2 cellular contexts compared by ENCODE assay signal in the genomic region with DNA sequence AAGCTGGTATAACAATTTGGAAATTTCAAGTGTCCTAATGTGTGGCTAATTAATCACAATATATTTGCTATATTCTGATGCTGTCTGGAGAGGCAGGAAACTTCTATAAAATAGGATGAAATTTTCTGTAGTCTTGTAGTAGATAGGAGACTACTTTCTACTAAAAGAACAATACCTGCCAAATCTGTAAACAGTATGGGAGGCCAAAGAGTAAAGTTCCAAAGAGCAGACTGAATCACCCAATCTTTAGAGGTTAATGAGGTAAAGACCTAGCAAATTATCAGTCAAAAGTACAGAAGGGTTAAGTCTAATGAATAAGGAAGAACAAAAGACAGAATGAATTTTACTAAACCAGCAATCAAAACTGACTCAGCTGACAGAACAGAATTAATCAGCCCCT.
TF ChIP-seq lines count a peak whose summit lies in the region.

No MANE protein-coding gene starts in this region.

TF ChIP-seq in liver, 16 proteins besides CTCF, POLR2A, EP300 and RAD21:
- TF ChIP-seq RXRA (IDR thresholded peaks at IDR 0.05) (peak in 1 of 2 donors; percentile 27), SP1 (IDR thresholded peaks at IDR 0.05) (no peak), HNF4A (conservative IDR thresholded peaks at IDR 0.05) (peak; percentile 70 to 73)

TF ChIP-seq in HepG2, 621 proteins besides CTCF, POLR2A, EP300 and RAD21:
- TF ChIP-seq ZNF619 (CRISPR knock-in tag; IDR thresholded peaks at IDR 0.05) (no peak), MXI1 (IDR thresholded peaks at IDR 0.05; ENCODE audit: borderline replicate concordance, low read depth, low read length) (no peak), ZNF572 (CRISPR knock-in tag; IDR thresholded peaks at IDR 0.05) (no peak), ZNF543 (CRISPR knock-in tag; IDR thresholded peaks at IDR 0.05) (no peak), ZNF224 (CRISPR knock-in tag; IDR thresholded peaks at IDR 0.05) (no peak), ZNF432 (CRISPR knock-in tag; IDR thresholded peaks at IDR 0.05; ENCODE audit: borderline replicate concordance) (no peak), HNRNPUL1 (IDR thresholded peaks at IDR 0.05; ENCODE audit: low read depth, low read length) (no peak), NFYC (CRISPR knock-in tag; IDR thresholded peaks at IDR 0.05) (no peak), SMAD9 (CRISPR knock-in tag; IDR thresholded peaks at IDR 0.05) (no peak), RBAK (CRISPR knock-in tag; IDR thresholded peaks at IDR 0.05) (no peak), ZNF570 (CRISPR knock-in tag; IDR thresholded peaks at IDR 0.05; ENCODE audit: borderline replicate concordance) (no peak), HOXA3 (CRISPR knock-in tag; IDR thresholded peaks at IDR 0.05) (no peak), NCOA5 (CRISPR knock-in tag; IDR thresholded peaks at IDR 0.05) (no peak), ZNF263 (CRISPR knock-in tag; IDR thresholded peaks at IDR 0.05) (no peak), ZNF567 (CRISPR knock-in tag; IDR thresholded peaks at IDR 0.05; ENCODE audit: borderline replicate concordance) (no peak), KDM4B (CRISPR knock-in tag; IDR thresholded peaks at IDR 0.05) (no peak), ZNF557 (CRISPR knock-in tag; IDR thresholded peaks at IDR 0.05) (no peak), ATF1 (CRISPR knock-in tag; IDR thresholded peaks at IDR 0.05) (no peak)
- TF ChIP-seq, protein P1, sequence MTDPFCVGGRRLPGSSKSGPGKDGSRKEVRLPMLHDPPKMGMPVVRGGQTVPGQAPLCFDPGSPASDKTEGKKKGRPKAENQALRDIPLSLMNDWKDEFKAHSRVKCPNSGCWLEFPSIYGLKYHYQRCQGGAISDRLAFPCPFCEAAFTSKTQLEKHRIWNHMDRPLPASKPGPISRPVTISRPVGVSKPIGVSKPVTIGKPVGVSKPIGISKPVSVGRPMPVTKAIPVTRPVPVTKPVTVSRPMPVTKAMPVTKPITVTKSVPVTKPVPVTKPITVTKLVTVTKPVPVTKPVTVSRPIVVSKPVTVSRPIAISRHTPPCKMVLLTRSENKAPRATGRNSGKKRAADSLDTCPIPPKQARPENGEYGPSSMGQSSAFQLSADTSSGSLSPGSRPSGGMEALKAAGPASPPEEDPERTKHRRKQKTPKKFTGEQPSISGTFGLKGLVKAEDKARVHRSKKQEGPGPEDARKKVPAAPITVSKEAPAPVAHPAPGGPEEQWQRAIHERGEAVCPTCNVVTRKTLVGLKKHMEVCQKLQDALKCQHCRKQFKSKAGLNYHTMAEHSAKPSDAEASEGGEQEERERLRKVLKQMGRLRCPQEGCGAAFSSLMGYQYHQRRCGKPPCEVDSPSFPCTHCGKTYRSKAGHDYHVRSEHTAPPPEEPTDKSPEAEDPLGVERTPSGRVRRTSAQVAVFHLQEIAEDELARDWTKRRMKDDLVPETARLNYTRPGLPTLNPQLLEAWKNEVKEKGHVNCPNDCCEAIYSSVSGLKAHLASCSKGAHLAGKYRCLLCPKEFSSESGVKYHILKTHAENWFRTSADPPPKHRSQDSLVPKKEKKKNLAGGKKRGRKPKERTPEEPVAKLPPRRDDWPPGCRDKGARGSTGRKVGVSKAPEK (CRISPR knock-in tag; IDR thresholded peaks at IDR 0.05; ENCODE audit: borderline replicate concordance) = no peak
- TF ChIP-seq, protein P2, sequence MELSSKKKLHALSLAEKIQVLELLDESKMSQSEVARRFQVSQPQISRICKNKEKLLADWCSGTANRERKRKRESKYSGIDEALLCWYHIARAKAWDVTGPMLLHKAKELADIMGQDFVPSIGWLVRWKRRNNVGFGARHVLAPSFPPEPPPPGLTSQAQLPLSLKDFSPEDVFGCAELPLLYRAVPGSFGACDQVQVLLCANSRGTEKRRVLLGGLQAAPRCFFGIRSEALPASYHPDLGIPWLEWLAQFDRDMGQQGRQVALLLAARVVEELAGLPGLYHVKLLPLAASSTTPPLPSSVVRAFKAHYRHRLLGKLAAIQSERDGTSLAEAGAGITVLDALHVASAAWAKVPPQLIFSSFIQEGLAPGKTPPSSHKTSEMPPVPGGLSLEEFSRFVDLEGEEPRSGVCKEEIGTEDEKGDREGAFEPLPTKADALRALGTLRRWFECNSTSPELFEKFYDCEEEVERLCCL (CRISPR knock-in tag; IDR thresholded peaks at IDR 0.05; ENCODE audit: borderline replicate concordance) = no peak
